In the genomic region with DNA sequence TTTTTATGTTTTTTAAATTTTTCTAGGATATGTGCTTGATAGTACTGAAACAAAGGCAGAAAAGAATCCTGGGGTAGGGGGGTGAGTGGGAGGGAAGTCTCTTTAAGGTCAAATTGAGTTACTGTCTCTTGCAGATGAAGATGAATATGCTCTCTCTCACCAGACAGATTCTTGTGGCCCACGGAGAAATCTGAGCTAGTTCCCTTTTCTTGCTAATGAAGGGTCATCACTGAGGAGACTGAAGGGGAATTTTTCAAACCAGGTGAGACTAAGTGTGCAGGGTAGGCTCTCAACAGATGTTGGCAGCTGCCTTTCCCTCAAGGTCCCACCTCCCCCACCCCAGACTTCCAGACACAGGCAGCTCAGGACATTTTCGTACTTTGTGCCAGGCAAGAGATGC, we compare ENCODE assay signal across 12 cellular contexts. TPM values are rescaled to one million over a fixed set of nuclear protein-coding genes. Genes with fewer than 3 reads are reported as not detected.
DNase-seq lines count a peak whose midpoint lies in the region; ATAC-seq and TF ChIP-seq lines count a peak whose summit lies in the region.
"Had no signal": no experiment of that assay in that cellular context is flagged by ENCODE, and none has a peak within 500 bp of the region (broad histone marks: within the 10 kb centered on the region; RNA-seq: fewer than 3 reads in every experiment).

No MANE protein-coding gene starts in this region.

- H3K27me3 Mint-ChIP-seq in naive B cell = peaks cover 0 to 29% (median 0%) of the 10 kb centered on the region in 3 donors

- H3K4me3 Mint-ChIP-seq in naive B cell = peak overlapping the region in 4 of 8 donors; percentile 3 to 82 (median 28)

- H2AK5ac ChIP-seq in IMR-90 (ENCODE audit: low read depth, low read length) = no peak overlapping the region

- no peak overlapping the region for H3K9ac ChIP-seq in IMR-90 (ENCODE audit: low read depth, low read length)
- H3K9ac ChIP-seq: GM23248 had no signal

- H3K27ac Mint-ChIP-seq in naive B cell = peak overlapping the region in 3 of 6 donors; percentile 63 to 71 (median 71)

- H3K27ac ChIP-seq in IMR-90 (ENCODE audit: insufficient read depth, low read length) = peak overlapping the region; percentile 18; the same call in 1 of the 2 replicates
- H3K27ac ChIP-seq in lower lobe of right lung = no peak overlapping the region
- H3K27ac ChIP-seq: GM23248, SK-N-MC had no signal

- no peak overlapping the region; the same call in 1 of the 2 replicates for H3K14ac ChIP-seq in IMR-90 (replicated peaks; ENCODE audit: low read depth, low read length)

- H4K91ac ChIP-seq in IMR-90 (ENCODE audit: insufficient read depth, low read depth, low read length) = peak overlapping the region; percentile 63

- peak overlapping the region; percentile 95; the same call in 1 of the 2 replicates for H2BK20ac ChIP-seq in IMR-90 (ENCODE audit: low read depth, low read length)

- H3K27me3 ChIP-seq in IMR-90 (ENCODE audit: control insufficient read depth, insufficient read depth, low read length) = no peaks in the 10 kb centered on the region
- H3K27me3 ChIP-seq in lower lobe of right lung (ENCODE audit: low read depth) = no peaks in the 10 kb centered on the region

- no peak for TF ChIP-seq POLR2A in IMR-90 (IDR thresholded peaks at IDR 0.05; ENCODE audit: low read depth, low read length)

- intact Hi-C loops in IMR-90 (cut with micrococcal nuclease) = no loop called here
- intact Hi-C loops in sciatic nerve (cut with DNase I) = no loop called here
- intact Hi-C loops in lower lobe of right lung (cut with DNase I) = no loop called here

- TF ChIP-seq RAD21 in IMR-90 (IDR thresholded peaks at IDR 0.05; ENCODE audit: low read length) = no peak

- BruUV-seq in IMR-90 (replicated peaks; lab: Mats Ljungman, UMichigan) = no TSS peak

- H4K5ac ChIP-seq in IMR-90 (ENCODE audit: low read depth, low read length) = peak overlapping the region; percentile 75

- H3K4me3 ChIP-seq in IMR-90 (ENCODE audit: insufficient read depth, low read depth, low read length) (no peak overlapping the region), lower lobe of right lung (no peak overlapping the region)
- H3K4me3 ChIP-seq: GM23248, SK-N-MC had no signal

- H2AK9ac ChIP-seq in IMR-90 (replicated peaks; ENCODE audit: low read depth, low read length, poor library complexity) = no peak overlapping the region

- no CpG with 5 or more reads among the region's 2 CpGs for WGBS in IMR-90 (ENCODE audit: extremely low coverage in 2 of 2, insufficient read length in 1 of 2), 2 experiments

- H3K4me1 ChIP-seq in IMR-90 (ENCODE audit: control insufficient read depth, insufficient read depth, low read length) (peaks cover 14% of the 10 kb centered on the region), lower lobe of right lung (no peaks in the 10 kb centered on the region)

- dilution Hi-C loops in IMR-90 (cut with HindIII; ENCODE audit: low sequenced_read_pairs, unreplicated experiment) = no loop called here

- no peak overlapping the region for H2BK15ac ChIP-seq in IMR-90 (ENCODE audit: low read depth, low read length)

- H3K4ac ChIP-seq in IMR-90 (ENCODE audit: low read depth, low read length) = peak overlapping the region; percentile 63; the same call in 1 of the 2 replicates

- peaks cover 25 to 46% (median 34%) of the 10 kb centered on the region in 3 donors for H3K4me1 Mint-ChIP-seq in naive B cell

- H4K20me1 ChIP-seq in IMR-90 (ENCODE audit: insufficient read depth, low read length) = no peaks in the 10 kb centered on the region

- in situ Hi-C loops in IMR-90 (cut with MboI; ENCODE audit: low sequenced_read_pairs) = no loop called here

- peak overlapping the region; percentile 86 for H2BK5ac ChIP-seq in IMR-90 (ENCODE audit: low read depth, low read length, poor library complexity, severe bottlenecking)

- POLR2A ChIA-PET in IMR-90 (lab: Charles Lee; ENCODE audit: unreplicated experiment) = no interaction called here

- CTCF ChIA-PET in IMR-90 (lab: Yijun Ruan, JAX) = no interaction called here

- TF ChIP-seq CTCF in IMR-90 (conservative IDR thresholded peaks at IDR 0.05; ENCODE audit: low read depth, low read length) (no peak), lower lobe of right lung (IDR thresholded peaks at IDR 0.05) (no peak)

- no peak overlapping the region for H3K56ac ChIP-seq in IMR-90 (ENCODE audit: extremely low read depth, insufficient read depth, low read length)

- no peak overlapping the region for H3K4me2 ChIP-seq in IMR-90 (ENCODE audit: low read depth, low read length)

- DNase-seq in IMR-90 = no peak
- no peak for DNase-seq in naive B cell
- no peak for DNase-seq in sciatic nerve (ENCODE audit: low spot score)
- DNase-seq in lower lobe of right lung = no peak
- DNase-seq: central memory CD4-positive, alpha-beta T cell; GM23248; retina had no signal

- peak overlapping the region; percentile 31; the same call in 1 of the 2 replicates for H3K23ac ChIP-seq in IMR-90 (ENCODE audit: low read depth, low read length)

- peaks cover 0 to 2% (median 0%) of the 10 kb centered on the region in 7 donors for H3K9me3 Mint-ChIP-seq in naive B cell

- H3K9me3 ChIP-seq in IMR-90 (ENCODE audit: control insufficient read depth, insufficient read depth, low read length) = no peaks in the 10 kb centered on the region
- H3K9me3 ChIP-seq in lower lobe of right lung = no peaks in the 10 kb centered on the region

- peak overlapping the region in 1 of 2 experiments; percentile 48; a peak in 3 of 4 replicates for H4K8ac ChIP-seq in IMR-90 (ENCODE audit: low read depth in 2 of 2, low read length in 2 of 2)

- no peaks in the 10 kb centered on the region for H3K9me1 ChIP-seq in IMR-90 (ENCODE audit: insufficient read depth, low read length)

- no peaks in the 10 kb centered on the region for H3K79me1 ChIP-seq in IMR-90 (ENCODE audit: low read depth in 1 of 2, low read length in 2 of 2)

- peak; percentile 59 for ATAC-seq in GM18519 (IDR thresholded peaks at IDR 0.05; ENCODE audit: low FRiP score, unreplicated experiment)
- ATAC-seq in GM21723 (IDR thresholded peaks at IDR 0.05; ENCODE audit: unreplicated experiment) = peak; percentile 91
- no peak for ATAC-seq in IMR-90 (ENCODE audit: low read depth)
- peak; percentile 84 to 89 for ATAC-seq in naive B cell (ENCODE audit: low read depth in 2 of 2)
- no peak for ATAC-seq in sciatic nerve
- ATAC-seq in lower lobe of right lung = no peak
- no peak for ATAC-seq in HG03045 (IDR thresholded peaks at IDR 0.05; ENCODE audit: unreplicated experiment)

- H3K36me3 Mint-ChIP-seq in naive B cell = no peaks in the 10 kb centered on the region

- H2BK120ac ChIP-seq in IMR-90 (ENCODE audit: low read depth, low read length) = peak overlapping the region; percentile 71

- peak overlapping the region; percentile 88 for H3K18ac ChIP-seq in IMR-90 (ENCODE audit: low read depth, low read length)

- H2AFZ ChIP-seq in IMR-90 (replicated peaks; ENCODE audit: low read length, poor library complexity) = no peak overlapping the region
- H2AFZ ChIP-seq: GM23248 had no signal

- H3K36me3 ChIP-seq in IMR-90 (ENCODE audit: control insufficient read depth, insufficient read depth, low read length) (no peaks in the 10 kb centered on the region), lower lobe of right lung (no peaks in the 10 kb centered on the region)

TF ChIP-seq in IMR-90, 13 proteins besides CTCF, POLR2A, EP300 and RAD21 (continues in another document):
- TF ChIP-seq MXI1 (IDR thresholded peaks at IDR 0.05; ENCODE audit: borderline replicate concordance, low read depth, low read length) (no peak), SMC3 (IDR thresholded peaks at IDR 0.05; ENCODE audit: low read depth, low read length) (no peak), FOS (IDR thresholded peaks at IDR 0.05; ENCODE audit: low read depth, low read length) (no peak), USF2 (IDR thresholded peaks at IDR 0.05; ENCODE audit: low read depth, low read length) (no peak), BHLHE40 (IDR thresholded peaks at IDR 0.05; ENCODE audit: low read depth, low read length) (no peak), CHD1 (IDR thresholded peaks at IDR 0.05; ENCODE audit: low read depth, low read length) (no peak), MAZ (IDR thresholded peaks at IDR 0.05; ENCODE audit: borderline replicate concordance, low read depth, low read length) (no peak), NFE2L2 (IDR thresholded peaks at IDR 0.05; ENCODE audit: low read depth, low read length) (no peak), RFX5 (IDR thresholded peaks at IDR 0.05; ENCODE audit: low read depth, low read length) (no peak), CEBPB (IDR thresholded peaks at IDR 0.05; ENCODE audit: low read depth, low read length) (no peak), MAFK (IDR thresholded peaks at IDR 0.05; ENCODE audit: low read depth, low read length) (no peak), RCOR1 (IDR thresholded peaks at IDR 0.05; ENCODE audit: insufficient replicate concordance, low read length) (no peak)

RNA-seq across cellular contexts. Expression of gene FAM9C, which starts 21.5 kb away (rescaled TPM):
- total RNA-seq in IMR-90 (2012; rRNA removed) = not detected in 2 replicates
- not detected in 2 replicates for polyA plus RNA-seq in IMR-90 (2012; rRNA removed)
- not detected in 2 replicates for polyA plus RNA-seq in IMR-90 (2012; cell fraction: cytosol; rRNA removed)
- polyA plus RNA-seq in IMR-90 (2012; cell fraction: nucleus; rRNA removed; ENCODE audit: low replicate concordance) = not detected in 2 replicates
- not detected for polyA plus RNA-seq in naive B cell (ENCODE audit: low read depth in 6 of 6)
- not detected for total RNA-seq in sciatic nerve
- not detected for total RNA-seq in lower lobe of right lung
- total RNA-seq: GM23248, liver had no signal
- polyA plus RNA-seq: GM23248, liver had no signal

RNA-seq across cellular contexts. Expression of gene TMSB4X, which starts 48.0 kb away (rescaled TPM):
- 9,222 and 11,116 TPM in 2 replicates for total RNA-seq in IMR-90 (2012; rRNA removed)
- polyA plus RNA-seq in IMR-90 (2012; rRNA removed) = 4,133 and 4,648 TPM in 2 replicates
- polyA plus RNA-seq in IMR-90 (2012; cell fraction: cytosol; rRNA removed) = 4,164 and 9,036 TPM in 2 replicates
- 567 and 1,669 TPM in 2 replicates for polyA plus RNA-seq in IMR-90 (2012; cell fraction: nucleus; rRNA removed; ENCODE audit: low replicate concordance)
- over 10,000 TPM; 18,491 to 24,142 (median 22,031) TPM for polyA plus RNA-seq in naive B cell (ENCODE audit: low read depth in 6 of 6)
- total RNA-seq in sciatic nerve = 3,078 TPM
- 4,922 TPM for total RNA-seq in lower lobe of right lung

Comparison
In these comparisons a context has a peak if more than half of its experiments do, and no peak if none do; other contexts are left out.
1. ATAC-seq: peak in GM18519 (single experiment), GM21723 (single experiment) and naive B cell (2 of 2); none in IMR-90 (single experiment), sciatic nerve (single experiment), lower lobe of right lung (0 of 2) and HG03045 (single experiment).